Comparison of ENCODE assay signal across 14 cellular contexts in the genomic region with DNA sequence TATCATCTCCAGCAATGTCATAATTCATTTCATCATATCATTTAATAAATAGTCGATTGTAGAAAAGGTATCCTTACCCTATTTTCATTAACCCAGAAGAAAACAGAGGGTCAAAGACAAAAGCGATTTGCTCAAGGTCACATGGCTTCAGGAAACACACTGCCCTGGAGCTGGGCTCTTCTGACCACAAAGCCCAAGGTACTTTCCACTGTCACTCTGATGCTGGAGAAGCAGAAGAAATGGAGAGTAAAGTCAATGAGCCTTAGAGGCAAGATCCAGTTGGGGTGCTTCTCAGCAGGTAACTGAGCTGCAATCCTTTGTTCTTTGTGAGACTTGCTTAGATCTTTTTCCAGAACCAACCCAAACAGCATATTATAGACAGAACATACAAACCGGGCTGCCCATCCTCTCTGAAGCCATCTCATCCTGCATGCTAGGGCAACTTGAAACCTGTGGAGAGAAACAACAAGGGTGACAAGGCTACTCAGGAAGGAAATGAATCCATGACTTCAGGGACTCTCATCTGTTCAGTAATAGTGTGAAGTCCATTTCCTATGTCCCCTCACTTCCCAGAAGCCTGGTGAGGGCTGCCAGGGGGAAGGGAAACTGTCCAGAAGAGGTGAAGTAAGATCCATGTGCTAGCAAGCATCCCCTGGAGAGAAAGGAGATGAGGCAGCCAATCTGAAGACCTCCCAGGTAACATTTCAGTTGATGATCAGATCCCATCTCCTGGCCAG.
DNase-seq lines count a peak whose midpoint lies in the region; ATAC-seq, FAIRE-seq and TF ChIP-seq lines count a peak whose summit lies in the region.
"Had no signal": no experiment of that assay in that cellular context is flagged by ENCODE, and none has a peak within 500 bp of the region (broad histone marks: within the 10 kb centered on the region; RNA-seq: fewer than 3 reads in every experiment).

No MANE protein-coding gene starts in this region.

- ATAC-seq in HepG2 (no peak), HG03442 (IDR thresholded peaks at IDR 0.05; ENCODE audit: unreplicated experiment) (no peak), HG03439 (IDR thresholded peaks at IDR 0.05; ENCODE audit: unreplicated experiment) (no peak), GM18511 (IDR thresholded peaks at IDR 0.05; ENCODE audit: unreplicated experiment) (no peak)

- no peaks in the 10 kb centered on the region for H3K9me2 ChIP-seq in MM.1S (replicated peaks; ENCODE audit: insufficient read depth, low read length)

- BruUV-seq in Calu3 (replicated peaks; lab: Mats Ljungman, UMichigan) (no TSS peak), endothelial cell of umbilical vein (replicated peaks; lab: Mats Ljungman, UMichigan) (TSS peak; percentile 64), HepG2 (replicated peaks; lab: Mats Ljungman, UMichigan) (no TSS peak)

- H3K79me2 ChIP-seq in MM.1S (ENCODE audit: low read length) (no peaks in the 10 kb centered on the region), endothelial cell of umbilical vein (ENCODE audit: control insufficient read depth, insufficient read depth, low read length) (no peaks in the 10 kb centered on the region), HepG2 (ENCODE audit: insufficient read depth, low read length) (no peaks in the 10 kb centered on the region)

- in situ Hi-C loops in HepG2 (cut with HindIII; ENCODE audit: extremely low pct_ligation_motif_present, low pct_unique_long_range_greater_than_20kb), result no loop called here

- 13% methylated on average over 3 of the region's 3 CpGs for WGBS in HepG2 (ENCODE audit: low lambda C conversion rate)

- TF ChIP-seq POLR2A in endothelial cell of umbilical vein (IDR thresholded peaks at IDR 0.05; ENCODE audit: low read depth, low read length), result no peak
- TF ChIP-seq POLR2A in HepG2 (IDR thresholded peaks at IDR 0.05; ENCODE audit: insufficient read depth in 1 of 2, low read depth in 2 of 2, low read length in 2 of 2), result no peak

- TF ChIP-seq RAD21 in HepG2 (CRISPR knock-in tag; IDR thresholded peaks at IDR 0.05), result no peak

- peak overlapping the region; percentile 33 for H3K27ac Mint-ChIP-seq in Calu3 (ENCODE audit: unreplicated experiment)
- H3K27ac Mint-ChIP-seq: memory B cell had no signal

- CTCF ChIA-PET in Calu3 (lab: Charles Lee) (no interaction called here), endothelial cell of umbilical vein (lab: Charles Lee) (interaction anchor here (0.9 kb wide), 1 partner anchor 47 kb away, joined by 4 read pairs; no protein-coding TSS in a partner anchor), HepG2 (lab: Yijun Ruan, JAX; ENCODE audit: low intra/inter-chr PET ratio, low total read pairs) (no interaction called here)

- dilution Hi-C loops in endothelial cell of umbilical vein (cut with MboI; ENCODE audit: extremely low pct_ligation_motif_present, low sequenced_read_pairs), result no loop called here

- H3K4me1 ChIP-seq in MM.1S (ENCODE audit: low read length) (peaks cover 12% of the 10 kb centered on the region; the same call in 1 of the 2 replicates), endothelial cell of umbilical vein (ENCODE audit: control insufficient read depth, extremely low read depth, insufficient read depth, low read length) (peaks cover 27% of the 10 kb centered on the region), HepG2 (ENCODE audit: insufficient read depth, low read length) (0 out of 2 replicates have a peak, but pooled peaks cover 7% of the 10 kb centered on the region)

- H3K27ac ChIP-seq in MM.1S (ENCODE audit: low read length) (peak overlapping the region; percentile 34; the same call in 1 of the 2 replicates), endothelial cell of umbilical vein (ENCODE audit: insufficient read depth, low read depth, low read length) (peak overlapping the region; percentile 82), HepG2 (ENCODE audit: extremely low read length, insufficient read depth, low read length) (no peak overlapping the region)

- H3K36me3 ChIP-seq in MM.1S (replicated peaks; ENCODE audit: insufficient read depth, low read length), result no peaks in the 10 kb centered on the region
- H3K36me3 ChIP-seq in endothelial cell of umbilical vein (ENCODE audit: control insufficient read depth in 2 of 2, extremely low read depth in 1 of 2, insufficient read depth in 2 of 2, low read length in 2 of 2), result no peaks in the 10 kb centered on the region
- no peaks in the 10 kb centered on the region for H3K36me3 ChIP-seq in HepG2 (replicated peaks in 1 of 2; ENCODE audit: control insufficient read depth in 1 of 2, insufficient read depth in 2 of 2, low read length in 2 of 2)
- H3K36me3 ChIP-seq: upper lobe of left lung had no signal

- peaks cover 31% of the 10 kb centered on the region for H3K4me1 Mint-ChIP-seq in Calu3 (ENCODE audit: low read depth, unreplicated experiment)

- POLR2A ChIA-PET in endothelial cell of umbilical vein (lab: Charles Lee) (no interaction called here), HepG2 (lab: Yijun Ruan, JAX) (no interaction called here)

- H3K9me1 ChIP-seq in endothelial cell of umbilical vein (replicated peaks; ENCODE audit: control insufficient read depth, extremely low read depth, insufficient read depth, low read length), result no peaks in the 10 kb centered on the region

- H3F3A ChIP-seq in MM.1S (ENCODE audit: insufficient read depth, low read length), result no peaks in the 10 kb centered on the region

- H3K9me3 ChIP-seq in MM.1S (replicated peaks; ENCODE audit: insufficient read depth, low read length) (no peaks in the 10 kb centered on the region), endothelial cell of umbilical vein (replicated peaks; ENCODE audit: control insufficient read depth, insufficient read depth, low read length) (no peaks in the 10 kb centered on the region), HepG2 (ENCODE audit: low read length) (no peaks in the 10 kb centered on the region)
- H3K9me3 ChIP-seq: upper lobe of left lung had no signal

- H3K4me3 ChIP-seq in MM.1S (ENCODE audit: low read length) (no peak overlapping the region), endothelial cell of umbilical vein (replicated peaks in 1 of 3; ENCODE audit: insufficient read depth in 1 of 3, low read depth in 1 of 3, low read length in 3 of 3) (no peak overlapping the region), HepG2 (replicated peaks in 1 of 3; ENCODE audit: insufficient read depth in 1 of 3, low read depth in 2 of 3, low read length in 3 of 3) (no peak overlapping the region)
- H3K4me3 ChIP-seq: upper lobe of left lung had no signal

- no peak for DNase-seq in Calu3
- DNase-seq in MM.1S, result peak; percentile 78
- DNase-seq in endothelial cell of umbilical vein (ENCODE audit: low read depth, low spot score), result peak; percentile 54
- DNase-seq in renal cortical epithelial cell (ENCODE audit: low read depth), result peak; percentile 66
- DNase-seq in HepG2 (ENCODE audit: low spot score), result no peak
- DNase-seq: effector CD4-positive, alpha-beta T cell; GDM1; hippocampal formation; NCI-H2107; upper lobe of left lung had no signal

- H2AFZ ChIP-seq in MM.1S (ENCODE audit: low read length), result no peak overlapping the region
- no peak overlapping the region for H2AFZ ChIP-seq in endothelial cell of umbilical vein (ENCODE audit: low read depth, low read length)
- H2AFZ ChIP-seq in HepG2 (ENCODE audit: low read length), result no peak overlapping the region

- no peaks in the 10 kb centered on the region for H3K27me3 ChIP-seq in MM.1S (replicated peaks; ENCODE audit: insufficient read depth, low read length)
- H3K27me3 ChIP-seq in endothelial cell of umbilical vein (ENCODE audit: control insufficient read depth in 2 of 2, insufficient read depth in 2 of 2, low read length in 2 of 2), result no peaks in the 10 kb centered on the region
- H3K27me3 ChIP-seq in HepG2 (ENCODE audit: control insufficient read depth in 1 of 2, insufficient read depth in 2 of 2, low read length in 2 of 2), result peaks cover 0 to 6% of the 10 kb centered on the region in 2 experiments; a peak in 2 of 5 replicates
- H3K27me3 ChIP-seq: upper lobe of left lung had no signal

- H4K20me1 ChIP-seq in MM.1S (ENCODE audit: insufficient read depth, low read length) (no peaks in the 10 kb centered on the region), endothelial cell of umbilical vein (replicated peaks; ENCODE audit: control insufficient read depth, extremely low read depth, insufficient read depth, low read length) (no peaks in the 10 kb centered on the region), HepG2 (ENCODE audit: insufficient read depth, low read length) (no peaks in the 10 kb centered on the region)

- intact Hi-C loops in Calu3 (cut with micrococcal nuclease; ENCODE audit: unreplicated experiment), result loop anchor here (5.0 kb wide), 1 partner anchor 74 kb away; no protein-coding TSS in a partner anchor
- intact Hi-C loops in endothelial cell of umbilical vein (cut with micrococcal nuclease), result loop anchor here (5.0 kb wide), 1 partner anchor 544 kb away; no protein-coding TSS in a partner anchor
- intact Hi-C loops in HepG2 (cut with micrococcal nuclease; ENCODE audit: unreplicated experiment), result no loop called here

- TF ChIP-seq EP300 in HepG2 (IDR thresholded peaks at IDR 0.05; ENCODE audit: low read depth in 2 of 2, low read length in 2 of 2) (no peak), HepG2 (CRISPR knock-in tag; IDR thresholded peaks at IDR 0.05; ENCODE audit: borderline replicate concordance) (no peak)

- no peak overlapping the region for H3K4me3 Mint-ChIP-seq in Calu3 (ENCODE audit: low read depth, unreplicated experiment)
- H3K4me3 Mint-ChIP-seq: memory B cell had no signal

- H3K4me2 ChIP-seq in MM.1S (ENCODE audit: low read depth, low read length), result peak overlapping the region; percentile 48; the same call in 1 of the 2 replicates
- peak overlapping the region; percentile 24 for H3K4me2 ChIP-seq in endothelial cell of umbilical vein (ENCODE audit: insufficient read depth, low read length)
- H3K4me2 ChIP-seq in HepG2 (ENCODE audit: low read depth, low read length), result no peak overlapping the region

- TF ChIP-seq CTCF in Calu3 (IDR thresholded peaks at IDR 0.05; ENCODE audit: unreplicated experiment), result no peak
- no peak for TF ChIP-seq CTCF in MM.1S (IDR thresholded peaks at IDR 0.05; ENCODE audit: low read length)
- TF ChIP-seq CTCF in endothelial cell of umbilical vein (IDR thresholded peaks at IDR 0.05; ENCODE audit: extremely low read depth in 1 of 2, insufficient read depth in 1 of 2, low read depth in 1 of 2, low read length in 2 of 2), result no peak
- TF ChIP-seq CTCF in HepG2 (CRISPR knock-in tag; IDR thresholded peaks at IDR 0.05), result no peak

- no peaks in the 10 kb centered on the region for H3K27me3 Mint-ChIP-seq in Calu3 (ENCODE audit: unreplicated experiment)

- no peaks in the 10 kb centered on the region for H3K9me3 Mint-ChIP-seq in Calu3 (ENCODE audit: low read depth, unreplicated experiment)

- FAIRE-seq in endothelial cell of umbilical vein (lab: Jason Lieb, UNC), result peak; percentile 77
- FAIRE-seq in HepG2 (lab: Jason Lieb, UNC), result no peak

- H3K36me3 Mint-ChIP-seq in Calu3 (ENCODE audit: insufficient read depth, unreplicated experiment), result no peaks in the 10 kb centered on the region
- H3K36me3 Mint-ChIP-seq: memory B cell had no signal

- H3K9ac ChIP-seq in MM.1S (ENCODE audit: low read length) (no peak overlapping the region), endothelial cell of umbilical vein (replicated peaks; ENCODE audit: extremely low read depth, insufficient read depth, low read length) (peak overlapping the region; percentile 12), HepG2 (ENCODE audit: insufficient read depth, low read depth, low read length) (no peak overlapping the region)

TF ChIP-seq in HepG2, 621 proteins besides CTCF, POLR2A, EP300 and RAD21 (continues in another document):
- TF ChIP-seq AGO2 (optimal IDR thresholded peaks at IDR 0.05; ENCODE audit: low read depth, low read length), result no peak

Comparison
In these comparisons a context has a peak if more than half of its experiments do, and no peak if none do; other contexts are left out.
1. DNase-seq: peak in MM.1S (single experiment), endothelial cell of umbilical vein (single experiment) and renal cortical epithelial cell (single experiment); none in Calu3 (single experiment) and HepG2 (single experiment).